Comparison of ENCODE assay signal across 25 cellular contexts in genomic region chr3:126085841-126086240, GRCh38. TPM values are rescaled to one million over a fixed set of nuclear protein-coding genes. Genes with fewer than 3 reads are reported as not detected.
DNase-seq lines count a peak whose midpoint lies in the region; ATAC-seq and TF ChIP-seq lines count a peak whose summit lies in the region.
"Had no signal": no experiment of that assay in that cellular context is flagged by ENCODE, and none has a peak within 500 bp of the region (broad histone marks: within the 10 kb centered on the region; RNA-seq: fewer than 3 reads in every experiment).

No MANE protein-coding gene starts in this region.

- intact Hi-C loops in activated CD4-positive, alpha-beta T cell treated with anti-CD3 and anti-CD28 coated beads, Interleukin-2, amount 10 ng/mL, durations not matched to agents 24 days and 14 days (cut with micrococcal nuclease), result loop anchor here (2.0 kb wide), 1 partner anchor 169 kb away; no protein-coding TSS in a partner anchor
- intact Hi-C loops in Calu3 (cut with micrococcal nuclease; ENCODE audit: unreplicated experiment), result no loop called here

- no peak for TF ChIP-seq CTCF in Calu3 (IDR thresholded peaks at IDR 0.05; ENCODE audit: unreplicated experiment)
- TF ChIP-seq CTCF in neural crest cell (conservative IDR thresholded peaks at IDR 0.05), result no peak

- BruUV-seq in Calu3 (replicated peaks; lab: Mats Ljungman, UMichigan), result no TSS peak

- H3K27ac Mint-ChIP-seq in activated CD4-positive, alpha-beta T cell treated with anti-CD3 and anti-CD28 coated beads, Interleukin-2, amount 10 ng/mL, durations not matched to agents 24 days and 14 days, result peak overlapping the region; percentile 51
- H3K27ac Mint-ChIP-seq in Calu3 (ENCODE audit: unreplicated experiment) (no peak overlapping the region), neural crest cell (ENCODE audit: unreplicated experiment) (no peak overlapping the region)
- peak overlapping the region; percentile 87 for H3K27ac Mint-ChIP-seq in activated naive CD8-positive, alpha-beta T cell treated with anti-CD3 and anti-CD28 coated beads for 36 hours
- H3K27ac Mint-ChIP-seq: nephron progenitor cell had no signal

- H3K9me3 Mint-ChIP-seq in activated CD4-positive, alpha-beta T cell treated with anti-CD3 and anti-CD28 coated beads, Interleukin-2, amount 10 ng/mL, durations not matched to agents 24 days and 14 days, result peaks cover 1% of the 10 kb centered on the region
- H3K9me3 Mint-ChIP-seq in Calu3 (ENCODE audit: low read depth, unreplicated experiment) (peaks cover 6% of the 10 kb centered on the region), neural crest cell (peaks cover 14% of the 10 kb centered on the region)
- H3K9me3 Mint-ChIP-seq in activated naive CD8-positive, alpha-beta T cell treated with anti-CD3 and anti-CD28 coated beads for 36 hours, result peaks cover 2% of the 10 kb centered on the region

- H3K36me3 Mint-ChIP-seq in activated CD4-positive, alpha-beta T cell treated with anti-CD3 and anti-CD28 coated beads, Interleukin-2, amount 10 ng/mL, durations not matched to agents 24 days and 14 days (ENCODE audit: low read depth), result no peaks in the 10 kb centered on the region
- H3K36me3 Mint-ChIP-seq in Calu3 (ENCODE audit: insufficient read depth, unreplicated experiment) (peaks cover 34% of the 10 kb centered on the region), neural crest cell (ENCODE audit: low read depth) (peaks cover 10% of the 10 kb centered on the region)
- H3K36me3 Mint-ChIP-seq in activated naive CD8-positive, alpha-beta T cell treated with anti-CD3 and anti-CD28 coated beads for 36 hours, result peaks cover 20% of the 10 kb centered on the region

- DNase-seq in activated CD4-positive, alpha-beta T cell treated with anti-CD3 and anti-CD28 coated beads, Interleukin-2, amount 10 ng/mL, durations not matched to agents 24 days and 14 days, result no peak
- no peak for DNase-seq in activated CD4-positive, alpha-beta T cell treated with anti-CD3 and anti-CD28 coated beads, Interleukin-2, amount 50 U/mL, for 4 hours
- DNase-seq in Calu3 (no peak), neural crest cell (ENCODE audit: low read depth, low spot score) (no peak), NCI-H146 treated with DMSO at 0.1 percent for 48 hours (lab: John Stamatoyannopoulos, UW; ENCODE audit: unreplicated experiment) (no peak), NCI-H446 (lab: John Stamatoyannopoulos, UW) (no peak)
- DNase-seq in activated naive CD8-positive, alpha-beta T cell treated with anti-CD3 and anti-CD28 coated beads for 36 hours, result peak; percentile 56
- DNase-seq: amniotic stem cell; brain microvascular endothelial cell; dorsolateral prefrontal cortex; gastrocnemius medialis; HCEC 1CT; Karpas-422; kidney glomerular epithelial cell; lower lobe of right lung; NCI-H1436; NCI-H345; NCI-H774; nephron progenitor cell; pancreas; Peyer's patch; SHP77; stimulated activated naive CD4-positive, alpha-beta T cell had no signal

- peaks cover 15% of the 10 kb centered on the region for H3K4me1 Mint-ChIP-seq in activated CD4-positive, alpha-beta T cell treated with anti-CD3 and anti-CD28 coated beads, Interleukin-2, amount 10 ng/mL, durations not matched to agents 24 days and 14 days
- peaks cover 34% of the 10 kb centered on the region for H3K4me1 Mint-ChIP-seq in Calu3 (ENCODE audit: low read depth, unreplicated experiment)
- H3K4me1 Mint-ChIP-seq in activated naive CD8-positive, alpha-beta T cell treated with anti-CD3 and anti-CD28 coated beads for 36 hours, result peaks cover 22% of the 10 kb centered on the region
- H3K4me1 Mint-ChIP-seq in neural crest cell, result peaks cover 20% of the 10 kb centered on the region

- ATAC-seq in HG02884 (IDR thresholded peaks at IDR 0.05; ENCODE audit: unreplicated experiment), result no peak
- ATAC-seq: gastrocnemius medialis, HepG2, lower lobe of right lung, pancreas had no signal

- H3K4me3 Mint-ChIP-seq in activated CD4-positive, alpha-beta T cell treated with anti-CD3 and anti-CD28 coated beads, Interleukin-2, amount 10 ng/mL, durations not matched to agents 24 days and 14 days, result no peak overlapping the region
- H3K4me3 Mint-ChIP-seq in Calu3 (ENCODE audit: low read depth, unreplicated experiment), result peak overlapping the region; percentile 73
- H3K4me3 Mint-ChIP-seq in activated naive CD8-positive, alpha-beta T cell treated with anti-CD3 and anti-CD28 coated beads for 36 hours, result peak overlapping the region; percentile 35
- H3K4me3 Mint-ChIP-seq in neural crest cell, result peak overlapping the region; percentile 82

- CTCF ChIA-PET in Calu3 (lab: Charles Lee), result interaction anchor here (0.7 kb wide), 1 partner anchor 1015 kb away, joined by 5 read pairs; no protein-coding TSS in a partner anchor

- no peaks in the 10 kb centered on the region for H3K27me3 Mint-ChIP-seq in activated CD4-positive, alpha-beta T cell treated with anti-CD3 and anti-CD28 coated beads, Interleukin-2, amount 10 ng/mL, durations not matched to agents 24 days and 14 days
- H3K27me3 Mint-ChIP-seq in Calu3 (ENCODE audit: unreplicated experiment) (peaks cover 3% of the 10 kb centered on the region), neural crest cell (ENCODE audit: low read depth) (no peaks in the 10 kb centered on the region)
- H3K27me3 Mint-ChIP-seq in activated naive CD8-positive, alpha-beta T cell treated with anti-CD3 and anti-CD28 coated beads for 36 hours, result no peaks in the 10 kb centered on the region

RNA-seq across cellular contexts. Expression of gene SLC41A3, which starts 1.9 kb away (rescaled TPM):
- total RNA-seq in activated CD4-positive, alpha-beta T cell treated with anti-CD3 and anti-CD28 coated beads, Interleukin-2, amount 10 ng/mL, durations not matched to agents 24 days and 14 days, result 17.9 and 20.1 TPM in 2 replicates
- 69.6 and 101 TPM in 2 replicates for total RNA-seq in Calu3 (2022)
- total RNA-seq in activated naive CD8-positive, alpha-beta T cell treated with anti-CD3 and anti-CD28 coated beads for 36 hours, result 10 to 100 TPM; 26.6 to 30.7 TPM
- total RNA-seq in neural crest cell, result 58.1 and 58.8 TPM in 2 replicates

Comparison
In these comparisons a context has a peak if more than half of its experiments do, and no peak if none do; other contexts are left out.
1. H3K27ac Mint-ChIP-seq: peak in activated CD4-positive, alpha-beta T cell treated with anti-CD3 and anti-CD28 coated beads, Interleukin-2, amount 10 ng/mL, durations not matched to agents 24 days and 14 days (single experiment) and activated naive CD8-positive, alpha-beta T cell treated with anti-CD3 and anti-CD28 coated beads for 36 hours (single experiment); none in Calu3 (single experiment) and neural crest cell (single experiment).